Comparison of ENCODE assay signal across 8 cellular contexts in genomic region chr7:131555565-131556054, GRCh38.
A peak's percentile ranks its signal among the peaks of the same experiment; 100 is the strongest.
DNase-seq lines count a peak whose midpoint lies in the region; ATAC-seq and TF ChIP-seq lines count a peak whose summit lies in the region.

No MANE protein-coding gene starts in this region.

- H3K4me1 ChIP-seq in muscle layer of duodenum (ENCODE audit: control insufficient read depth in 1 of 2, insufficient read depth in 2 of 2, low read length in 2 of 2), result peaks cover 0 to 19% of the 10 kb centered on the region in 2 donors

- H3K27ac ChIP-seq in muscle layer of duodenum (ENCODE audit: low read length), result no peak overlapping the region

- DNase-seq in COLO668 (lab: John Stamatoyannopoulos, UW; ENCODE audit: unreplicated experiment) (peak; percentile 59), NB4 (ENCODE audit: low read depth) (peak; percentile 29), cardiac fibroblast (ENCODE audit: low read depth in 2 of 2) (no peak), GOT3 (lab: John Stamatoyannopoulos, UW) (no peak), NCI-H187 (lab: John Stamatoyannopoulos, UW) (no peak), SW 1271 (lab: John Stamatoyannopoulos, UW) (no peak)

- no peaks in the 10 kb centered on the region for H3K36me3 ChIP-seq in muscle layer of duodenum (ENCODE audit: control insufficient read depth in 1 of 2, insufficient read depth in 2 of 2, low read length in 2 of 2)

- no peaks in the 10 kb centered on the region for H3K9me3 ChIP-seq in muscle layer of duodenum (ENCODE audit: control insufficient read depth in 1 of 2, low read length in 2 of 2)

- no peak for ATAC-seq in HG03175 (IDR thresholded peaks at IDR 0.05; ENCODE audit: unreplicated experiment)

- TF ChIP-seq CTCF in NB4 (IDR thresholded peaks at IDR 0.05; ENCODE audit: low read depth, low read length) (no peak), cardiac fibroblast (IDR thresholded peaks at IDR 0.05; ENCODE audit: low read depth, low read length) (no peak)

- peak overlapping the region; percentile 34 for H3K4me3 ChIP-seq in NB4 (ENCODE audit: low read depth, low read length)
- peak overlapping the region; percentile 26 to 49 for H3K4me3 ChIP-seq in cardiac fibroblast (replicated peaks in 1 of 2; ENCODE audit: low read depth in 2 of 2, low read length in 2 of 2)
- H3K4me3 ChIP-seq in muscle layer of duodenum (ENCODE audit: low read depth in 1 of 2, low read length in 2 of 2), result peak overlapping the region; percentile 46 to 71

- TF ChIP-seq POLR2A in NB4 (IDR thresholded peaks at IDR 0.05; ENCODE audit: extremely low read depth, insufficient read length), result no peak

- H3K27me3 ChIP-seq in muscle layer of duodenum (ENCODE audit: low read depth, low read length), result no peaks in the 10 kb centered on the region

Comparison
In these comparisons a context has a peak if more than half of its experiments do, and no peak if none do; other contexts are left out.
1. DNase-seq: peak in COLO668 (single experiment) and NB4 (single experiment); none in cardiac fibroblast (0 of 2), GOT3 (single experiment), NCI-H187 (0 of 2) and SW 1271 (0 of 2).
2. Peak in every context shown above with its lines, with median percentiles within 50 percentile points of each other: H3K4me3 ChIP-seq.